In the genomic region with DNA sequence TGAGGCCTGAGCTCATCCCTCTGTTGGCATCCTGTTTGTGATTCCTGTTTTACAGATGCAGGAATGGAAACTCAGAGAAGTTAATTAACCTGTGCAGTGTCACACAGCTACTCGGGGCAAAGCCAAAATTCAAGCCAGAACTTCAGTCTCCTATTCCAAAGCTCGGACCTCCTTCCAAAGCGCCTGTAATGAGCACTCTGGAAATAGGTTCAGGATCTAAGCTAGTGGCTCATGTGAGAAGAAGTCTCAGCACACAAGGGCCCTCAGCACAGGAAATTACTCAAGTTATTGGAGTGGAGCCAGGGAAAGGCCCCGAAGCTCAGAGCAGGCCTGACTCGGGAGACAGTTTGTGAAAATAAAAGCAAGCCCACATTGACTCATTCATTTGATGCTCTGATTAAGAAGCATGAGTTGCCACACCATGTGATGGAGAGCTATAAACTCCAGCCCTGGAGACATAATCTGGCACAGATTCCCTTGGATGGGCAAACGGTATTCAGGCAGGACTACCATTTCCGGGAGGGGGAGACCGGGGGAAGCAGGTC, we compare ENCODE assay signal across 1 cellular context.
TF ChIP-seq lines count a peak whose summit lies in the region.

No MANE protein-coding gene starts in this region.

TF ChIP-seq in HEK293, 187 proteins besides CTCF, POLR2A, EP300 and RAD21 (continued from another document):
- TF ChIP-seq, protein P1, sequence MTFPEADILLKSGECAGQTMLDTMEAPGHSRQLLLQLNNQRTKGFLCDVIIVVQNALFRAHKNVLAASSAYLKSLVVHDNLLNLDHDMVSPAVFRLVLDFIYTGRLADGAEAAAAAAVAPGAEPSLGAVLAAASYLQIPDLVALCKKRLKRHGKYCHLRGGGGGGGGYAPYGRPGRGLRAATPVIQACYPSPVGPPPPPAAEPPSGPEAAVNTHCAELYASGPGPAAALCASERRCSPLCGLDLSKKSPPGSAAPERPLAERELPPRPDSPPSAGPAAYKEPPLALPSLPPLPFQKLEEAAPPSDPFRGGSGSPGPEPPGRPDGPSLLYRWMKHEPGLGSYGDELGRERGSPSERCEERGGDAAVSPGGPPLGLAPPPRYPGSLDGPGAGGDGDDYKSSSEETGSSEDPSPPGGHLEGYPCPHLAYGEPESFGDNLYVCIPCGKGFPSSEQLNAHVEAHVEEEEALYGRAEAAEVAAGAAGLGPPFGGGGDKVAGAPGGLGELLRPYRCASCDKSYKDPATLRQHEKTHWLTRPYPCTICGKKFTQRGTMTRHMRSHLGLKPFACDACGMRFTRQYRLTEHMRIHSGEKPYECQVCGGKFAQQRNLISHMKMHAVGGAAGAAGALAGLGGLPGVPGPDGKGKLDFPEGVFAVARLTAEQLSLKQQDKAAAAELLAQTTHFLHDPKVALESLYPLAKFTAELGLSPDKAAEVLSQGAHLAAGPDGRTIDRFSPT (tag by site-specific recombination; IDR thresholded peaks at IDR 0.05) = no peak; the same call in 1 of the 2 replicates
- TF ChIP-seq ZNF394 (tag by site-specific recombination; IDR thresholded peaks at IDR 0.05; ENCODE audit: borderline replicate concordance) (peak; percentile 67; the same call in 1 of the 2 replicates), ZNF37A (tag by site-specific recombination; IDR thresholded peaks at IDR 0.05) (0 out of 2 replicates have a peak, but pooled peaks have one; percentile 26), ZNF843 (tag by site-specific recombination; IDR thresholded peaks at IDR 0.05) (peak; percentile 80), REPIN1 (tag by site-specific recombination; IDR thresholded peaks at IDR 0.05; ENCODE audit: low read depth) (no peak), ZSCAN16 (tag by site-specific recombination; IDR thresholded peaks at IDR 0.05) (no peak), ZBTB8A (tag by site-specific recombination; IDR thresholded peaks at IDR 0.05) (peak; percentile 47; the same call in 1 of the 2 replicates), ZNF311 (tag by site-specific recombination; IDR thresholded peaks at IDR 0.05; ENCODE audit: borderline replicate concordance) (no peak), ZFP41 (tag by site-specific recombination; IDR thresholded peaks at IDR 0.05; ENCODE audit: borderline replicate concordance) (no peak), ZNF701 (tag by site-specific recombination; IDR thresholded peaks at IDR 0.05) (no peak), ZNF341 (tag by site-specific recombination; IDR thresholded peaks at IDR 0.05; ENCODE audit: low read depth) (no peak), ZBTB48 (tag by site-specific recombination; IDR thresholded peaks at IDR 0.05) (0 out of 2 replicates have a peak, but pooled peaks have one; percentile 14), ZNF155 (tag by site-specific recombination; IDR thresholded peaks at IDR 0.05) (no peak), ZNF747 (tag by site-specific recombination; IDR thresholded peaks at IDR 0.05) (no peak), ZNF16 (tag by site-specific recombination; IDR thresholded peaks at IDR 0.05; ENCODE audit: low read depth) (no peak), ZNF24 (tag by site-specific recombination; IDR thresholded peaks at IDR 0.05) (peak; percentile 97), ZFP37 (tag by site-specific recombination; IDR thresholded peaks at IDR 0.05) (peak; percentile 39; the same call in 1 of the 2 replicates), GFI1B (tag by site-specific recombination; IDR thresholded peaks at IDR 0.05) (peak; percentile 100), ZNF239 (tag by site-specific recombination; IDR thresholded peaks at IDR 0.05) (no peak), ZFP69B (tag by site-specific recombination; IDR thresholded peaks at IDR 0.05) (peak; percentile 85), ZNF830 (tag by site-specific recombination; IDR thresholded peaks at IDR 0.05; ENCODE audit: low read depth) (no peak), ZNF423 (tag by site-specific recombination; IDR thresholded peaks at IDR 0.05) (no peak), ZNF660 (tag by site-specific recombination; IDR thresholded peaks at IDR 0.05) (peak; percentile 99), KLF10 (tag by site-specific recombination; IDR thresholded peaks at IDR 0.05) (peak; percentile 78), GLI2 (tag by site-specific recombination; IDR thresholded peaks at IDR 0.05; ENCODE audit: borderline replicate concordance, low read depth) (no peak), ZXDB (tag by site-specific recombination; IDR thresholded peaks at IDR 0.05) (peak; percentile 88), ZBTB20 (tag by site-specific recombination; IDR thresholded peaks at IDR 0.05) (peak; percentile 92), BCL11B (tag by site-specific recombination; IDR thresholded peaks at IDR 0.05; ENCODE audit: low read depth) (no peak), ZNF791 (tag by site-specific recombination; IDR thresholded peaks at IDR 0.05) (no peak), SCRT1 (tag by site-specific recombination; IDR thresholded peaks at IDR 0.05; ENCODE audit: borderline replicate concordance) (no peak), ZBTB21 (tag by site-specific recombination; IDR thresholded peaks at IDR 0.05) (peak; percentile 59; the same call in 1 of the 2 replicates), ZNF335 (tag by site-specific recombination; conservative IDR thresholded peaks at IDR 0.05) (peak; percentile 95), ZNF10 (tag by site-specific recombination; IDR thresholded peaks at IDR 0.05) (peak; percentile 69), SP2 (tag by site-specific recombination; IDR thresholded peaks at IDR 0.05) (0 out of 2 replicates have a peak, but pooled peaks have one; percentile 21), ZNF654 (tag by site-specific recombination; IDR thresholded peaks at IDR 0.05; ENCODE audit: low read depth) (no peak), KLF9 (tag by site-specific recombination; IDR thresholded peaks at IDR 0.05; ENCODE audit: low read depth) (no peak), ZNF324 (tag by site-specific recombination; IDR thresholded peaks at IDR 0.05) (no peak; the same call in 1 of the 2 replicates), ZNF514 (tag by site-specific recombination; IDR thresholded peaks at IDR 0.05) (no peak), OSR2 (tag by site-specific recombination; IDR thresholded peaks at IDR 0.05) (peak; percentile 95), ZNF157 (tag by site-specific recombination; IDR thresholded peaks at IDR 0.05) (no peak)
- TF ChIP-seq, protein P2, sequence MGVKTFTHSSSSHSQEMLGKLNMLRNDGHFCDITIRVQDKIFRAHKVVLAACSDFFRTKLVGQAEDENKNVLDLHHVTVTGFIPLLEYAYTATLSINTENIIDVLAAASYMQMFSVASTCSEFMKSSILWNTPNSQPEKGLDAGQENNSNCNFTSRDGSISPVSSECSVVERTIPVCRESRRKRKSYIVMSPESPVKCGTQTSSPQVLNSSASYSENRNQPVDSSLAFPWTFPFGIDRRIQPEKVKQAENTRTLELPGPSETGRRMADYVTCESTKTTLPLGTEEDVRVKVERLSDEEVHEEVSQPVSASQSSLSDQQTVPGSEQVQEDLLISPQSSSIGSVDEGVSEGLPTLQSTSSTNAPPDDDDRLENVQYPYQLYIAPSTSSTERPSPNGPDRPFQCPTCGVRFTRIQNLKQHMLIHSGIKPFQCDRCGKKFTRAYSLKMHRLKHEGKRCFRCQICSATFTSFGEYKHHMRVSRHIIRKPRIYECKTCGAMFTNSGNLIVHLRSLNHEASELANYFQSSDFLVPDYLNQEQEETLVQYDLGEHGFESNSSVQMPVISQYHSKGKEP (tag by site-specific recombination; IDR thresholded peaks at IDR 0.05) = peak; percentile 72
- TF ChIP-seq, protein P3, sequence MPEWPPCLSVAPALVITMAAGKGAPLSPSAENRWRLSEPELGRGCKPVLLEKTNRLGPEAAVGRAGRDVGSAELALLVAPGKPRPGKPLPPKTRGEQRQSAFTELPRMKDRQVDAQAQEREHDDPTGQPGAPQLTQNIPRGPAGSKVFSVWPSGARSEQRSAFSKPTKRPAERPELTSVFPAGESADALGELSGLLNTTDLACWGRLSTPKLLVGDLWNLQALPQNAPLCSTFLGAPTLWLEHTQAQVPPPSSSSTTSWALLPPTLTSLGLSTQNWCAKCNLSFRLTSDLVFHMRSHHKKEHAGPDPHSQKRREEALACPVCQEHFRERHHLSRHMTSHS (tag by site-specific recombination; IDR thresholded peaks at IDR 0.05) = no peak
- TF ChIP-seq, protein P4, sequence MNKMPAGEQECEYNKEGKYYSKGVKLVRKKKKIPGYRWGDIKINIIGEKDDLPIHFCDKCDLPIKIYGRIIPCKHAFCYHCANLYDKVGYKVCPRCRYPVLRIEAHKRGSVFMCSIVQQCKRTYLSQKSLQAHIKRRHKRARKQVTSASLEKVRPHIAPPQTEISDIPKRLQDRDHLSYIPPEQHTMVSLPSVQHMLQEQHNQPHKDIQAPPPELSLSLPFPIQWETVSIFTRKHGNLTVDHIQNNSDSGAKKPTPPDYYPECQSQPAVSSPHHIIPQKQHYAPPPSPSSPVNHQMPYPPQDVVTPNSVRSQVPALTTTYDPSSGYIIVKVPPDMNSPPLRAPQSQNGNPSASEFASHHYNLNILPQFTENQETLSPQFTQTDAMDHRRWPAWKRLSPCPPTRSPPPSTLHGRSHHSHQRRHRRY (tag by site-specific recombination; IDR thresholded peaks at IDR 0.05) = no peak
- TF ChIP-seq, protein P5, sequence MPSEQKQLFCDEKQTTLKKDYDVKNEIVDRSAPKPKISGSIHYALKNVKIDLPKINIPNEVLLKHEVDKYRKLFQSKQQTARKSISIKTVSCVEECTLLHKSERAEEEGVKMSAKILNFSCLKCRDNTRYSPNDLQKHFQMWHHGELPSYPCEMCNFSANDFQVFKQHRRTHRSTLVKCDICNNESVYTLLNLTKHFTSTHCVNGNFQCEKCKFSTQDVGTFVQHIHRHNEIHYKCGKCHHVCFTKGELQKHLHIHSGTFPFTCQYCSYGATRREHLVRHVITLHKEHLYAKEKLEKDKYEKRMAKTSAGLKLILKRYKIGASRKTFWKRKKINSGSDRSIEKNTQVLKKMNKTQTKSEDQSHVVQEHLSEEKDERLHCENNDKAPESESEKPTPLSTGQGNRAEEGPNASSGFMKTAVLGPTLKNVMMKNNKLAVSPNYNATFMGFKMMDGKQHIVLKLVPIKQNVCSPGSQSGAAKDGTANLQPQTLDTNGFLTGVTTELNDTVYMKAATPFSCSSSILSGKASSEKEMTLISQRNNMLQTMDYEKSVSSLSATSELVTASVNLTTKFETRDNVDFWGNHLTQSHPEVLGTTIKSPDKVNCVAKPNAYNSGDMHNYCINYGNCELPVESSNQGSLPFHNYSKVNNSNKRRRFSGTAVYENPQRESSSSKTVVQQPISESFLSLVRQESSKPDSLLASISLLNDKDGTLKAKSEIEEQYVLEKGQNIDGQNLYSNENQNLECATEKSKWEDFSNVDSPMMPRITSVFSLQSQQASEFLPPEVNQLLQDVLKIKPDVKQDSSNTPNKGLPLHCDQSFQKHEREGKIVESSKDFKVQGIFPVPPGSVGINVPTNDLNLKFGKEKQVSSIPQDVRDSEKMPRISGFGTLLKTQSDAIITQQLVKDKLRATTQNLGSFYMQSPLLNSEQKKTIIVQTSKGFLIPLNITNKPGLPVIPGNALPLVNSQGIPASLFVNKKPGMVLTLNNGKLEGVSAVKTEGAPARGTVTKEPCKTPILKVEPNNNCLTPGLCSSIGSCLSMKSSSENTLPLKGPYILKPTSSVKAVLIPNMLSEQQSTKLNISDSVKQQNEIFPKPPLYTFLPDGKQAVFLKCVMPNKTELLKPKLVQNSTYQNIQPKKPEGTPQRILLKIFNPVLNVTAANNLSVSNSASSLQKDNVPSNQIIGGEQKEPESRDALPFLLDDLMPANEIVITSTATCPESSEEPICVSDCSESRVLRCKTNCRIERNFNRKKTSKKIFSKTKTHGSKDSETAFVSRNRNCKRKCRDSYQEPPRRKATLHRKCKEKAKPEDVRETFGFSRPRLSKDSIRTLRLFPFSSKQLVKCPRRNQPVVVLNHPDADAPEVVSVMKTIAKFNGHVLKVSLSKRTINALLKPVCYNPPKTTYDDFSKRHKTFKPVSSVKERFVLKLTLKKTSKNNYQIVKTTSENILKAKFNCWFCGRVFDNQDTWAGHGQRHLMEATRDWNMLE (tag by site-specific recombination; conservative IDR thresholded peaks at IDR 0.05; ENCODE audit: low read depth) = peak; percentile 68
- TF ChIP-seq, protein P6, sequence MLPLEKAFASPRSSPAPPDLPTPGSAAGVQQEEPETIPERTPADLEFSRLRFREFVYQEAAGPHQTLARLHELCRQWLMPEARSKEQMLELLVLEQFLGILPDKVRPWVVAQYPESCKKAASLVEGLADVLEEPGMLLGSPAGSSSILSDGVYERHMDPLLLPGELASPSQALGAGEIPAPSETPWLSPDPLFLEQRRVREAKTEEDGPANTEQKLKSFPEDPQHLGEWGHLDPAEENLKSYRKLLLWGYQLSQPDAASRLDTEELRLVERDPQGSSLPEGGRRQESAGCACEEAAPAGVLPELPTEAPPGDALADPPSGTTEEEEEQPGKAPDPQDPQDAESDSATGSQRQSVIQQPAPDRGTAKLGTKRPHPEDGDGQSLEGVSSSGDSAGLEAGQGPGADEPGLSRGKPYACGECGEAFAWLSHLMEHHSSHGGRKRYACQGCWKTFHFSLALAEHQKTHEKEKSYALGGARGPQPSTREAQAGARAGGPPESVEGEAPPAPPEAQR (tag by site-specific recombination; IDR thresholded peaks at IDR 0.05) = no peak
- TF ChIP-seq, protein P7, sequence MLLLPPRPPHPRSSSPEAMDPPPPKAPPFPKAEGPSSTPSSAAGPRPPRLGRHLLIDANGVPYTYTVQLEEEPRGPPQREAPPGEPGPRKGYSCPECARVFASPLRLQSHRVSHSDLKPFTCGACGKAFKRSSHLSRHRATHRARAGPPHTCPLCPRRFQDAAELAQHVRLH (tag by site-specific recombination; IDR thresholded peaks at IDR 0.05) = peak; percentile 20; the same call in 1 of the 2 replicates
- TF ChIP-seq, protein P8, sequence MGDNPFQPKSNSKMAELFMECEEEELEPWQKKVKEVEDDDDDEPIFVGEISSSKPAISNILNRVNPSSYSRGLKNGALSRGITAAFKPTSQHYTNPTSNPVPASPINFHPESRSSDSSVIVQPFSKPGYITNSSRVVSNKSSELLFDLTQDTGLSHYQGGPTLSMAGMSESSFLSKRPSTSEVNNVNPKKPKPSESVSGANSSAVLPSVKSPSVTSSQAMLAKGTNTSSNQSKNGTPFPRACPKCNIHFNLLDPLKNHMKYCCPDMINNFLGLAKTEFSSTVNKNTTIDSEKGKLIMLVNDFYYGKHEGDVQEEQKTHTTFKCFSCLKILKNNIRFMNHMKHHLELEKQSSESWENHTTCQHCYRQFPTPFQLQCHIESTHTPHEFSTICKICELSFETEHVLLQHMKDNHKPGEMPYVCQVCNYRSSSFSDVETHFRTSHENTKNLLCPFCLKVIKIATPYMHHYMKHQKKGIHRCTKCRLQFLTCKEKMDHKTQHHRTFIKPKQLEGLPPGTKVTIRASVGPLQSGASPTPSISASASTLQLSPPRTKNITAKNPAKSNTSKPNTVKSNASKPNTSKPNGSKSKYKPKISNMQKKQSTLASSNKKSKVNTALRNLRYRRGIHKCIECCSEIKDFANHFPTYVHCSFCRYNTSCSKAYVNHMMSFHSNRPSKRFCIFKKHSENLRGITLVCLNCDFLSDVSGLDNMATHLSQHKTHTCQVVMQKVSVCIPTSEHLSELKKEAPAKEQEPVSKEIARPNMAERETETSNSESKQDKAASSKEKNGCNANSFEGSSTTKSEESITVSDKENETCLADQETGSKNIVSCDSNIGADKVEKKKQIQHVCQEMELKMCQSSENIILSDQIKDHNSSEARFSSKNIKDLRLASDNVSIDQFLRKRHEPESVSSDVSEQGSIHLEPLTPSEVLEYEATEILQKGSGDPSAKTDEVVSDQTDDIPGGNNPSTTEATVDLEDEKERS (tag by site-specific recombination; IDR thresholded peaks at IDR 0.05) = no peak
